Comparison of ENCODE assay signal across 18 cellular contexts in the genomic region with DNA sequence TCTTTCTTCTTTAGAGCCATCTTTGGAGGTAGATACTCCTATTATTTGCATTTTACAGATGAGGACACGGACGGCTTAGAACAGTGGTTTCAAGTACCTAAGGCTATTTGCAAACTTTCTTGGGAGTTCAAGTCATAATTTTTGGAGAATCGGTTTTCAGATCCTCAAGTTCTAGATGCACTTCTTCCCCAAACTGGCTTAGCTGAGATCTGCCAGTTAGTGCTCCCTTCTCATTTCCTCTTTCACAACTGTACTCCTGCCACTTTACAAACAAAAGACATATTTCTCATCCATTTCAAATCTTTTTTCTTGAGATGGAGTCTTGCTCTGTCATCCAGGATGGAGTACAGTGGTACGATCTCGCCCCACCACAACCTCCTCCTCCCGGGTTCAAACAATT.
"Had no signal": no experiment of that assay in that cellular context is flagged by ENCODE, and none has a peak within 500 bp of the region (broad histone marks: within the 10 kb centered on the region; RNA-seq: fewer than 3 reads in every experiment).

No MANE protein-coding gene starts in this region.

- ATAC-seq: activated CD4-positive, CD25-positive, alpha-beta regulatory T cell treated with anti-CD3 and anti-CD28 coated beads, Interleukin-2, amount 50 U/mL, for 24 hours; left ventricle myocardium superior; natural killer cell had no signal

- H3K27ac Mint-ChIP-seq: activated T-helper 1 cell treated with anti-CD3 and anti-CD28 coated beads, Interleukin-12 subunit alpha, Interleukin-12 subunit beta, Interleukin-2, Interleukin-4 antibody, amounts not matched to agents 30 ng/mL and 10 ng/mL and 1 ng/mL, durations not matched to agents 14 hours and 24 hours and 36 hours; natural killer cell had no signal

- H3K27ac ChIP-seq: brain microvascular endothelial cell, right atrium auricular region, tibial nerve, uterus had no signal

- H3K4me3 ChIP-seq: right atrium auricular region, tibial nerve, uterus had no signal

- H3K4me1 Mint-ChIP-seq: natural killer cell had no signal

- H3K36me3 ChIP-seq: brain microvascular endothelial cell, right atrium auricular region, tibial nerve, uterus had no signal

- H3K9me3 ChIP-seq: right atrium auricular region, tibial nerve, uterus had no signal

- H3K27me3 ChIP-seq: brain microvascular endothelial cell, right atrium auricular region, tibial nerve, uterus had no signal

- H3K9me3 Mint-ChIP-seq: activated T-helper 1 cell treated with anti-CD3 and anti-CD28 coated beads, Interleukin-12 subunit alpha, Interleukin-12 subunit beta, Interleukin-2, Interleukin-4 antibody, amounts not matched to agents 30 ng/mL and 10 ng/mL and 1 ng/mL, durations not matched to agents 14 hours and 24 hours and 36 hours; natural killer cell had no signal

- H3K4me3 Mint-ChIP-seq: activated T-helper 1 cell treated with anti-CD3 and anti-CD28 coated beads, Interleukin-12 subunit alpha, Interleukin-12 subunit beta, Interleukin-2, Interleukin-4 antibody, amounts not matched to agents 30 ng/mL and 10 ng/mL and 1 ng/mL, durations not matched to agents 14 hours and 24 hours and 36 hours; natural killer cell had no signal

- H3K4me1 ChIP-seq: right atrium auricular region, tibial nerve, uterus had no signal

- DNase-seq: activated naive CD4-positive, alpha-beta T cell; anterior cingulate cortex; brain microvascular endothelial cell; cerebellar nuclear complex; effector memory CD4-positive, alpha-beta T cell; foreskin melanocyte; left ventricle myocardium superior; mesenchymal stem cell; natural killer cell; occipital lobe; stimulated activated CD4-positive, alpha-beta T cell treated with anti-CD3 and anti-CD28 coated beads, Interleukin-2, amount 100 ng/mL, for 48 hours; stimulated activated naive CD4-positive, alpha-beta T cell treated with Interleukin-2 at 50 U/mL for 16 hours; substantia nigra; uterus had no signal
